ENCODE assay signal across 13 cellular contexts in the genomic region with DNA sequence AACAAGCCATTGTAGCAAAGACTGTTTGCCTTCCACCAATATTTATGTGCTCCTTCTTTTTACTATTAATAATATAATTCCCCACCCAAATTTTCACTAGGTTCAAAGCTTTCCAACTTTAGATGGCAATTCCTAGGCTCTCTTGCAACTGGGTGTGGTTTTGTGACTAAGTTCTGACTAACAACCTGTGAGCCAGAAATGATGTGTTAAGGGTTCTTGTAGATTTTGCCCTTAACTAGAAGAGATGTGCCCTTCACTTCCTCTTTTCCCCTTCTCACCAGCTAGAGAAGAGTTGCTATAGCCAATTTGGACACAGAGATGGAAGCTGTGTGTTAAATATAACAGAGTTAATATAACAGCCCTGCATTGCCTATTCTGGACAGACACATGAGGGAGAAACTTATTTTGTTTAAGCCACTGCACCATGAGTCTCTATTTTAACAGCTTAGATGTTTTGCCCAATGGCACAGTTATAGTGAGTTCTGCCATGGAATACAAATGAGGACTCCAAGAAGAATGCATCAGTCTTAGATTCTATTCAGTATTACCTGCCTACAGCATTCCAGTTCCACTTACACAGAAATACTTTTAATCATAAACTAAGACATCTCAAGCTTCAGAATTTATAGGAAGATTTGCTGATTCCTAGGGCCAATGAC.
DNase-seq lines count a peak whose midpoint lies in the region; ATAC-seq, FAIRE-seq and TF ChIP-seq lines count a peak whose summit lies in the region.
"Had no signal": no experiment of that assay in that cellular context is flagged by ENCODE, and none has a peak within 500 bp of the region (broad histone marks: within the 10 kb centered on the region; RNA-seq: fewer than 3 reads in every experiment).

No MANE protein-coding gene starts in this region.

- no peaks in the 10 kb centered on the region for H3K36me3 ChIP-seq in GM12878 (ENCODE audit: control insufficient read depth in 2 of 2, insufficient read depth in 2 of 2, low read length in 1 of 2)
- H3K36me3 ChIP-seq: BLaER1, cardiac muscle cell had no signal

- intact Hi-C loops in GM12878 (cut with micrococcal nuclease; ENCODE audit: unreplicated experiment): no loop called here

- H3K27me3 Mint-ChIP-seq in activated naive CD4-positive, alpha-beta T cell treated with anti-CD3 and anti-CD28 coated beads, Interleukin-2, amount 10 ng/mL, durations not matched to agents 7 days and 5 days: peaks cover 4% of the 10 kb centered on the region
- H3K27me3 Mint-ChIP-seq: activated CD4-positive, alpha-beta T cell treated with anti-CD3 and anti-CD28 coated beads, Interleukin-2, amount 10 ng/mL, durations not matched to agents 24 days and 14 days had no signal

- no peak overlapping the region for H3K9ac ChIP-seq in GM12878 (ENCODE audit: control insufficient read depth, insufficient read depth, low read length)
- H3K9ac ChIP-seq: BLaER1 had no signal

- H3K9me3 ChIP-seq in GM12878 (replicated peaks; ENCODE audit: control insufficient read depth, insufficient read depth, low read length): no peaks in the 10 kb centered on the region
- H3K9me3 ChIP-seq: BLaER1 had no signal

- no TSS peak for BruUV-seq in GM12878 (replicated peaks; lab: Mats Ljungman, UMichigan)

- no peak for FAIRE-seq in GM12878 (lab: Jason Lieb, UNC)

- TF ChIP-seq EP300 in GM12878 (IDR thresholded peaks at IDR 0.05; ENCODE audit: borderline replicate concordance in 1 of 2, control insufficient read depth in 1 of 2, low read depth in 2 of 2, low read length in 2 of 2): no peak

- CTCF ChIA-PET in activated naive CD4-positive, alpha-beta T cell treated with anti-CD3 and anti-CD28 coated beads, Interleukin-2, amount 10 ng/mL, durations not matched to agents 7 days and 5 days (lab: Charles Lee): interaction anchor here (0.6 kb wide), 1 partner anchor 1043 kb away, joined by 3 read pairs; no protein-coding TSS in a partner anchor
- CTCF ChIA-PET in GM12878 (lab: Yijun Ruan, JAX): interaction anchor here (1.0 kb wide), 1 partner anchor 326 kb away, joined by 3 read pairs; no protein-coding TSS in a partner anchor

- H3K4me3 ChIP-seq in GM12878: no peak overlapping the region
- H3K4me3 ChIP-seq: BLaER1, cardiac muscle cell had no signal

- no peaks in the 10 kb centered on the region for H3K79me2 ChIP-seq in GM12878 (ENCODE audit: control insufficient read depth, insufficient read depth, low read length)

- no peak overlapping the region for H3K4me3 Mint-ChIP-seq in activated naive CD4-positive, alpha-beta T cell treated with anti-CD3 and anti-CD28 coated beads, Interleukin-2, amount 10 ng/mL, durations not matched to agents 7 days and 5 days
- H3K4me3 Mint-ChIP-seq: activated CD4-positive, alpha-beta T cell treated with anti-CD3 and anti-CD28 coated beads, Interleukin-2, amount 10 ng/mL, durations not matched to agents 24 days and 14 days had no signal

- SMC1A ChIA-PET in GM12878 (lab: Charles Lee; ENCODE audit: uncharacterized antibody, unreplicated experiment): no interaction called here

- TF ChIP-seq CTCF in GM12878 (IDR thresholded peaks at IDR 0.05 in 2 of 3, conservative IDR thresholded peaks at IDR 0.05 in 1 of 3; ENCODE audit: control insufficient read depth in 2 of 3, extremely low read depth in 1 of 3, insufficient read depth in 1 of 3, low read depth in 3 of 3, low read length in 3 of 3): no peak

- peak overlapping the region in 1 of 2 donors; percentile 57 for H3K27ac Mint-ChIP-seq in activated naive CD4-positive, alpha-beta T cell treated with anti-CD3 and anti-CD28 coated beads, Interleukin-2, amount 50 U/mL, for 72 hours
- H3K27ac Mint-ChIP-seq in activated naive CD4-positive, alpha-beta T cell treated with anti-CD3 and anti-CD28 coated beads, Interleukin-2, amount 10 ng/mL, durations not matched to agents 7 days and 5 days: no peak overlapping the region
- H3K27ac Mint-ChIP-seq: activated CD4-positive, alpha-beta T cell treated with anti-CD3 and anti-CD28 coated beads, Interleukin-2, amount 10 ng/mL, durations not matched to agents 24 days and 14 days had no signal

- RAD21 ChIA-PET in GM12878 (lab: Charles Lee; ENCODE audit: unreplicated experiment): interaction anchor here (1.2 kb wide), 1 partner anchor 211 kb away, joined by 4 read pairs; no protein-coding TSS in a partner anchor

- no peaks in the 10 kb centered on the region for H3K27me3 ChIP-seq in GM12878 (replicated peaks in 1 of 2; ENCODE audit: control insufficient read depth in 2 of 2, insufficient read depth in 2 of 2, low read length in 1 of 2)
- H3K27me3 ChIP-seq: BLaER1, cardiac muscle cell had no signal

- H3K4me1 ChIP-seq in GM12878 (ENCODE audit: control insufficient read depth, insufficient read depth, low read length): no peaks in the 10 kb centered on the region
- H3K4me1 ChIP-seq: BLaER1 had no signal

- H2AFZ ChIP-seq in GM12878 (ENCODE audit: control insufficient read depth, low read depth, low read length): no peak overlapping the region

- no peaks in the 10 kb centered on the region for H4K20me1 ChIP-seq in GM12878 (ENCODE audit: control insufficient read depth, insufficient read depth)
- H4K20me1 ChIP-seq: BLaER1 had no signal

- peaks cover 0 to 7% of the 10 kb centered on the region in 2 donors for H3K9me3 Mint-ChIP-seq in activated naive CD4-positive, alpha-beta T cell treated with anti-CD3 and anti-CD28 coated beads, Interleukin-2, amount 50 U/mL, for 72 hours
- H3K9me3 Mint-ChIP-seq in activated naive CD4-positive, alpha-beta T cell treated with anti-CD3 and anti-CD28 coated beads, Interleukin-2, amount 10 ng/mL, durations not matched to agents 7 days and 5 days: no peaks in the 10 kb centered on the region

- H3K4me1 Mint-ChIP-seq in activated naive CD4-positive, alpha-beta T cell treated with anti-CD3 and anti-CD28 coated beads, Interleukin-2, amount 10 ng/mL, durations not matched to agents 7 days and 5 days: peaks cover 9% of the 10 kb centered on the region

- peak; percentile 61 to 78 for ATAC-seq in activated naive CD4-positive, alpha-beta T cell treated with anti-CD3 and anti-CD28 coated beads, Interleukin-2, amount 50 U/mL, for 72 hours
- ATAC-seq in GM12878 (peak; percentile 58), HG03354 (IDR thresholded peaks at IDR 0.05; ENCODE audit: poor library complexity, severe bottlenecking, unreplicated experiment) (no peak)
- ATAC-seq in stimulated activated naive CD8-positive, alpha-beta T cell treated with anti-CD3 and anti-CD28 coated beads, Interleukin-15, Interleukin-2, amounts not matched to agents 100 U/mL and 50 U/mL, for 24 hours: peak; percentile 75

- in situ Hi-C loops in GM12878 (cut with MboI): no loop called here

- POLR2A ChIA-PET in GM12878 (lab: Charles Lee): interaction anchor here (0.6 kb wide), 1 partner anchor 375 kb away, joined by 3 read pairs; no protein-coding TSS in a partner anchor

- no peak overlapping the region for H3K27ac ChIP-seq in GM12878 (ENCODE audit: control insufficient read depth, insufficient read depth)
- H3K27ac ChIP-seq: BLaER1, cardiac muscle cell had no signal

- TF ChIP-seq RAD21 in GM12878 (IDR thresholded peaks at IDR 0.05; ENCODE audit: insufficient read depth, low read depth, low read length): no peak

- no peak for DNase-seq in activated naive CD4-positive, alpha-beta T cell treated with anti-CD3 and anti-CD28 coated beads, Interleukin-2, amount 50 U/mL, for 72 hours (ENCODE audit: low spot score in 2 of 2)
- DNase-seq in activated naive CD4-positive, alpha-beta T cell treated with anti-CD3 and anti-CD28 coated beads, Interleukin-2, amount 10 ng/mL, durations not matched to agents 7 days and 5 days: no peak
- DNase-seq in NCI-H226: peak; percentile 62
- no peak for DNase-seq in GM12878 (ENCODE audit: low read depth, low spot score)
- DNase-seq in stimulated activated naive CD8-positive, alpha-beta T cell treated with anti-CD3 and anti-CD28 coated beads, Interleukin-15, Interleukin-2, amounts not matched to agents 100 U/mL and 50 U/mL, for 24 hours: no peak
- DNase-seq in NCI-H2081 treated with DMSO at 0.1 percent for 48 hours (lab: John Stamatoyannopoulos, UW): no peak
- no peak for DNase-seq in NCI-H1436 treated with DMSO at 0.1 percent for 48 hours (lab: John Stamatoyannopoulos, UW)
- DNase-seq: activated CD4-positive, alpha-beta T cell treated with anti-CD3 and anti-CD28 coated beads, Interleukin-2, amount 10 ng/mL, durations not matched to agents 24 days and 14 days; head of caudate nucleus; NCI-H1092 treated with DMSO at 0.1 percent for 48 hours had no signal

- H3K4me2 ChIP-seq in GM12878 (ENCODE audit: control insufficient read depth, insufficient read depth): no peak overlapping the region
- H3K4me2 ChIP-seq: BLaER1 had no signal

- TF ChIP-seq POLR2A in GM12878 (IDR thresholded peaks at IDR 0.05; ENCODE audit: low read depth, low read length): no peak

- H3K36me3 Mint-ChIP-seq in activated naive CD4-positive, alpha-beta T cell treated with anti-CD3 and anti-CD28 coated beads, Interleukin-2, amount 50 U/mL, for 72 hours: peaks cover 4 to 9% of the 10 kb centered on the region in 2 donors
- H3K36me3 Mint-ChIP-seq in activated naive CD4-positive, alpha-beta T cell treated with anti-CD3 and anti-CD28 coated beads, Interleukin-2, amount 10 ng/mL, durations not matched to agents 7 days and 5 days: no peaks in the 10 kb centered on the region

TF ChIP-seq in GM12878, 131 proteins besides CTCF, POLR2A, EP300 and RAD21:
- TF ChIP-seq LARP7 (IDR thresholded peaks at IDR 0.05) (no peak), SUZ12 (IDR thresholded peaks at IDR 0.05; ENCODE audit: unreplicated experiment) (no peak), SPI1 (IDR thresholded peaks at IDR 0.05; ENCODE audit: borderline replicate concordance, insufficient read depth, low read depth, low read length) (peak; percentile 74; the same call in 1 of the 2 replicates), HDAC2 (IDR thresholded peaks at IDR 0.05) (no peak)
TF ChIP-seq in GM12878: peak in this region for 1.
